ENCODE assay signal across 1 cellular context in the genomic region with DNA sequence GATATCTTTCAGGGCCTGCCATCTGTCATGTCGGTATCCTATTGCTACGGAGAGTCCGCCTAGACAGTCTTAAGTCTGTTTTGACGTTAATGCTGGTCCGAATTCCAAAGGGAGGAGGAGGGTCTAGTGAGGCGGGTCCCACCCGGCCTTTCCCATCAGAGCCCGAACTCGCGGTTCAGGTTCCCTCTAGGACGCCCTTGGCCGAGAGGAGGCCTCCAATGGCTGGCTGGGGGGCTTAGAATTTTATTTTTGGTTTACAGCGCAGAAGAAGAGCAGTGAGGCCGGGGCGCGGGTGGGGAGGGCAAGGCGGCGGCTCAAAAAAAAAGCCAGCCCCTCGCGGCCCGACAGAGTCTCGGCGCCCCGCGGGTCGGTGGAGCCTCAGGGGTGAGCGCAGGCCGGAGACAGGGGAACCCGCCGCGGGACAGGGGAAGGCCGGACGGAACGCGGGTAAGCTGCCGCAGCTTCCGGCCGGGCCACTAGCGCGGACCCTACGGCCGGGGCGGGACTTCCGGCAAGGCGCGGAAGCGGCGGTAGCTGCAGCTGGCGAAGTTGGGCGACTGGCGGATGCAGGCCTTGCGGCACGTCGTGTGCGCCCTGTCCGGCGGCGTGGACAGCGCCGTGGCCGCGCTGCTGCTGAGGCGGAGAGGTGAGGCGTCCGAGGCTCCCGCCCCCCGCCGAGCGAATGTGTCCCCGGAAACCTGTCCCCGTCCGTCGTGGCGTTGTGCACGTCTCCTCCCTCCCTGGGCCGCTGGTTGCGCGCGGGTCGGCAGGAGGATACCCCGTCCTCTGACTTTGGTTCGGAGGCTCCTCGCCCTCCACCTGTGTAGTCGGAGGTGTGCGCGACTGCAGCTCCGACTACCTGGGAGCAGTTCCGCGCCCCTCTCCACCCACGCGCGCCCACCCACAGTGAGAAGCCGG.
TF ChIP-seq lines count a peak whose summit lies in the region.

A gene with protein sequence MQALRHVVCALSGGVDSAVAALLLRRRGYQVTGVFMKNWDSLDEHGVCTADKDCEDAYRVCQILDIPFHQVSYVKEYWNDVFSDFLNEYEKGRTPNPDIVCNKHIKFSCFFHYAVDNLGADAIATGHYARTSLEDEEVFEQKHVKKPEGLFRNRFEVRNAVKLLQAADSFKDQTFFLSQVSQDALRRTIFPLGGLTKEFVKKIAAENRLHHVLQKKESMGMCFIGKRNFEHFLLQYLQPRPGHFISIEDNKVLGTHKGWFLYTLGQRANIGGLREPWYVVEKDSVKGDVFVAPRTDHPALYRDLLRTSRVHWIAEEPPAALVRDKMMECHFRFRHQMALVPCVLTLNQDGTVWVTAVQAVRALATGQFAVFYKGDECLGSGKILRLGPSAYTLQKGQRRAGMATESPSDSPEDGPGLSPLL (plus strand): TSS at position 514 of the 918 bp plus-strand sequence. CDS start 51 bp downstream, at position 565.

TF ChIP-seq in GM12878, 131 proteins besides CTCF, POLR2A, EP300 and RAD21 (continued from another document):
- TF ChIP-seq, protein P1, sequence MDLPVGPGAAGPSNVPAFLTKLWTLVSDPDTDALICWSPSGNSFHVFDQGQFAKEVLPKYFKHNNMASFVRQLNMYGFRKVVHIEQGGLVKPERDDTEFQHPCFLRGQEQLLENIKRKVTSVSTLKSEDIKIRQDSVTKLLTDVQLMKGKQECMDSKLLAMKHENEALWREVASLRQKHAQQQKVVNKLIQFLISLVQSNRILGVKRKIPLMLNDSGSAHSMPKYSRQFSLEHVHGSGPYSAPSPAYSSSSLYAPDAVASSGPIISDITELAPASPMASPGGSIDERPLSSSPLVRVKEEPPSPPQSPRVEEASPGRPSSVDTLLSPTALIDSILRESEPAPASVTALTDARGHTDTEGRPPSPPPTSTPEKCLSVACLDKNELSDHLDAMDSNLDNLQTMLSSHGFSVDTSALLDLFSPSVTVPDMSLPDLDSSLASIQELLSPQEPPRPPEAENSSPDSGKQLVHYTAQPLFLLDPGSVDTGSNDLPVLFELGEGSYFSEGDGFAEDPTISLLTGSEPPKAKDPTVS (IDR thresholded peaks at IDR 0.05; ENCODE audit: low read depth, low read length): no peak
- TF ChIP-seq STAT3 (IDR thresholded peaks at IDR 0.05; ENCODE audit: low read depth, low read length): no peak
- no peak for TF ChIP-seq ETV6 (conservative IDR thresholded peaks at IDR 0.05 in 1 of 2, IDR thresholded peaks at IDR 0.05 in 1 of 2; ENCODE audit: borderline replicate concordance in 1 of 2, low read depth in 1 of 2)
- TF ChIP-seq ZNF24 (IDR thresholded peaks at IDR 0.05): peak; percentile 72; the same call in 1 of the 2 replicates
- TF ChIP-seq TBL1XR1 (IDR thresholded peaks at IDR 0.05; ENCODE audit: low read depth, low read length): 0 out of 2 replicates have a peak, but pooled peaks have one; percentile 40
- TF ChIP-seq POU2F2 (IDR thresholded peaks at IDR 0.05; ENCODE audit: borderline replicate concordance, low read depth, low read length): peak; percentile 71; the same call in 2 of the 3 replicates
- no peak for TF ChIP-seq MYC (IDR thresholded peaks at IDR 0.05; ENCODE audit: insufficient read depth, insufficient read length, insufficient replicate concordance, low read length, severe bottlenecking)
- TF ChIP-seq IKZF2 (IDR thresholded peaks at IDR 0.05): no peak
- TF ChIP-seq RBBP5 (conservative IDR thresholded peaks at IDR 0.05): no peak
- TF ChIP-seq, protein P2, sequence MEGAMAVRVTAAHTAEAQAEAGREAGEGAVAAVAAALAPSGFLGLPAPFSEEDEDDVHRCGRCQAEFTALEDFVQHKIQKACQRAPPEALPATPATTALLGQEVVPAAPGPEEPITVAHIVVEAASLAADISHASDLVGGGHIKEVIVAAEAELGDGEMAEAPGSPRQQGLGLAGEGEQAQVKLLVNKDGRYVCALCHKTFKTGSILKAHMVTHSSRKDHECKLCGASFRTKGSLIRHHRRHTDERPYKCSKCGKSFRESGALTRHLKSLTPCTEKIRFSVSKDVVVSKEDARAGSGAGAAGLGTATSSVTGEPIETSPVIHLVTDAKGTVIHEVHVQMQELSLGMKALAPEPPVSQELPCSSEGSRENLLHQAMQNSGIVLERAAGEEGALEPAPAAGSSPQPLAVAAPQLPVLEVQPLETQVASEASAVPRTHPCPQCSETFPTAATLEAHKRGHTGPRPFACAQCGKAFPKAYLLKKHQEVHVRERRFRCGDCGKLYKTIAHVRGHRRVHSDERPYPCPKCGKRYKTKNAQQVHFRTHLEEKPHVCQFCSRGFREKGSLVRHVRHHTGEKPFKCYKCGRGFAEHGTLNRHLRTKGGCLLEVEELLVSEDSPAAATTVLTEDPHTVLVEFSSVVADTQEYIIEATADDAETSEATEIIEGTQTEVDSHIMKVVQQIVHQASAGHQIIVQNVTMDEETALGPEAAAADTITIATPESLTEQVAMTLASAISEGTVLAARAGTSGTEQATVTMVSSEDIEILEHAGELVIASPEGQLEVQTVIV (IDR thresholded peaks at IDR 0.05; ENCODE audit: borderline replicate concordance, partially characterized antibody): peak; percentile 57
- TF ChIP-seq BACH1 (IDR thresholded peaks at IDR 0.05; ENCODE audit: borderline replicate concordance): peak; percentile 64
- TF ChIP-seq SUPT20H (IDR thresholded peaks at IDR 0.05; ENCODE audit: borderline replicate concordance, control insufficient read depth, low read depth, low read length): no peak
- TF ChIP-seq, protein P3, sequence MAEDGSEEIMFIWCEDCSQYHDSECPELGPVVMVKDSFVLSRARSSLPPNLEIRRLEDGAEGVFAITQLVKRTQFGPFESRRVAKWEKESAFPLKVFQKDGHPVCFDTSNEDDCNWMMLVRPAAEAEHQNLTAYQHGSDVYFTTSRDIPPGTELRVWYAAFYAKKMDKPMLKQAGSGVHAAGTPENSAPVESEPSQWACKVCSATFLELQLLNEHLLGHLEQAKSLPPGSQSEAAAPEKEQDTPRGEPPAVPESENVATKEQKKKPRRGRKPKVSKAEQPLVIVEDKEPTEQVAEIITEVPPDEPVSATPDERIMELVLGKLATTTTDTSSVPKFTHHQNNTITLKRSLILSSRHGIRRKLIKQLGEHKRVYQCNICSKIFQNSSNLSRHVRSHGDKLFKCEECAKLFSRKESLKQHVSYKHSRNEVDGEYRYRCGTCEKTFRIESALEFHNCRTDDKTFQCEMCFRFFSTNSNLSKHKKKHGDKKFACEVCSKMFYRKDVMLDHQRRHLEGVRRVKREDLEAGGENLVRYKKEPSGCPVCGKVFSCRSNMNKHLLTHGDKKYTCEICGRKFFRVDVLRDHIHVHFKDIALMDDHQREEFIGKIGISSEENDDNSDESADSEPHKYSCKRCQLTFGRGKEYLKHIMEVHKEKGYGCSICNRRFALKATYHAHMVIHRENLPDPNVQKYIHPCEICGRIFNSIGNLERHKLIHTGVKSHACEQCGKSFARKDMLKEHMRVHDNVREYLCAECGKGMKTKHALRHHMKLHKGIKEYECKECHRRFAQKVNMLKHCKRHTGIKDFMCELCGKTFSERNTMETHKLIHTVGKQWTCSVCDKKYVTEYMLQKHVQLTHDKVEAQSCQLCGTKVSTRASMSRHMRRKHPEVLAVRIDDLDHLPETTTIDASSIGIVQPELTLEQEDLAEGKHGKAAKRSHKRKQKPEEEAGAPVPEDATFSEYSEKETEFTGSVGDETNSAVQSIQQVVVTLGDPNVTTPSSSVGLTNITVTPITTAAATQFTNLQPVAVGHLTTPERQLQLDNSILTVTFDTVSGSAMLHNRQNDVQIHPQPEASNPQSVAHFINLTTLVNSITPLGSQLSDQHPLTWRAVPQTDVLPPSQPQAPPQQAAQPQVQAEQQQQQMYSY (CRISPR knock-in tag; IDR thresholded peaks at IDR 0.05): no peak
- TF ChIP-seq SPI1 (IDR thresholded peaks at IDR 0.05; ENCODE audit: borderline replicate concordance, insufficient read depth, low read depth, low read length): no peak
- peak; percentile 58; the same call in 1 of the 2 replicates for TF ChIP-seq CBX5 (IDR thresholded peaks at IDR 0.05; ENCODE audit: low read depth)
- 0 out of 2 replicates have a peak, but pooled peaks have one; percentile 26 for TF ChIP-seq ZNF207 (IDR thresholded peaks at IDR 0.05; ENCODE audit: borderline replicate concordance)
- TF ChIP-seq SIX5 (IDR thresholded peaks at IDR 0.05; ENCODE audit: low read depth, low read length, severe bottlenecking): peak; percentile 66
- peak; percentile 75 for TF ChIP-seq DPF2 (IDR thresholded peaks at IDR 0.05)
- TF ChIP-seq YY1 (IDR thresholded peaks at IDR 0.05; ENCODE audit: low read depth, low read length): peak; percentile 82
- peak; percentile 83 for TF ChIP-seq HCFC1 (IDR thresholded peaks at IDR 0.05; ENCODE audit: low read length)
- TF ChIP-seq, protein P4, sequence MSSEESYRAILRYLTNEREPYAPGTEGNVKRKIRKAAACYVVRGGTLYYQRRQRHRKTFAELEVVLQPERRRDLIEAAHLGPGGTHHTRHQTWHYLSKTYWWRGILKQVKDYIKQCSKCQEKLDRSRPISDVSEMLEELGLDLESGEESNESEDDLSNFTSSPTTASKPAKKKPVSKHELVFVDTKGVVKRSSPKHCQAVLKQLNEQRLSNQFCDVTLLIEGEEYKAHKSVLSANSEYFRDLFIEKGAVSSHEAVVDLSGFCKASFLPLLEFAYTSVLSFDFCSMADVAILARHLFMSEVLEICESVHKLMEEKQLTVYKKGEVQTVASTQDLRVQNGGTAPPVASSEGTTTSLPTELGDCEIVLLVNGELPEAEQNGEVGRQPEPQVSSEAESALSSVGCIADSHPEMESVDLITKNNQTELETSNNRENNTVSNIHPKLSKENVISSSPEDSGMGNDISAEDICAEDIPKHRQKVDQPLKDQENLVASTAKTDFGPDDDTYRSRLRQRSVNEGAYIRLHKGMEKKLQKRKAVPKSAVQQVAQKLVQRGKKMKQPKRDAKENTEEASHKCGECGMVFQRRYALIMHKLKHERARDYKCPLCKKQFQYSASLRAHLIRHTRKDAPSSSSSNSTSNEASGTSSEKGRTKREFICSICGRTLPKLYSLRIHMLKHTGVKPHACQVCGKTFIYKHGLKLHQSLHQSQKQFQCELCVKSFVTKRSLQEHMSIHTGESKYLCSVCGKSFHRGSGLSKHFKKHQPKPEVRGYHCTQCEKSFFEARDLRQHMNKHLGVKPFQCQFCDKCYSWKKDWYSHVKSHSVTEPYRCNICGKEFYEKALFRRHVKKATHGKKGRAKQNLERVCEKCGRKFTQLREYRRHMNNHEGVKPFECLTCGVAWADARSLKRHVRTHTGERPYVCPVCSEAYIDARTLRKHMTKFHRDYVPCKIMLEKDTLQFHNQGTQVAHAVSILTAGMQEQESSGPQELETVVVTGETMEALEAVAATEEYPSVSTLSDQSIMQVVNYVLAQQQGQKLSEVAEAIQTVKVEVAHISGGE (CRISPR knock-in tag; IDR thresholded peaks at IDR 0.05): peak; percentile 91
- TF ChIP-seq, protein P5, sequence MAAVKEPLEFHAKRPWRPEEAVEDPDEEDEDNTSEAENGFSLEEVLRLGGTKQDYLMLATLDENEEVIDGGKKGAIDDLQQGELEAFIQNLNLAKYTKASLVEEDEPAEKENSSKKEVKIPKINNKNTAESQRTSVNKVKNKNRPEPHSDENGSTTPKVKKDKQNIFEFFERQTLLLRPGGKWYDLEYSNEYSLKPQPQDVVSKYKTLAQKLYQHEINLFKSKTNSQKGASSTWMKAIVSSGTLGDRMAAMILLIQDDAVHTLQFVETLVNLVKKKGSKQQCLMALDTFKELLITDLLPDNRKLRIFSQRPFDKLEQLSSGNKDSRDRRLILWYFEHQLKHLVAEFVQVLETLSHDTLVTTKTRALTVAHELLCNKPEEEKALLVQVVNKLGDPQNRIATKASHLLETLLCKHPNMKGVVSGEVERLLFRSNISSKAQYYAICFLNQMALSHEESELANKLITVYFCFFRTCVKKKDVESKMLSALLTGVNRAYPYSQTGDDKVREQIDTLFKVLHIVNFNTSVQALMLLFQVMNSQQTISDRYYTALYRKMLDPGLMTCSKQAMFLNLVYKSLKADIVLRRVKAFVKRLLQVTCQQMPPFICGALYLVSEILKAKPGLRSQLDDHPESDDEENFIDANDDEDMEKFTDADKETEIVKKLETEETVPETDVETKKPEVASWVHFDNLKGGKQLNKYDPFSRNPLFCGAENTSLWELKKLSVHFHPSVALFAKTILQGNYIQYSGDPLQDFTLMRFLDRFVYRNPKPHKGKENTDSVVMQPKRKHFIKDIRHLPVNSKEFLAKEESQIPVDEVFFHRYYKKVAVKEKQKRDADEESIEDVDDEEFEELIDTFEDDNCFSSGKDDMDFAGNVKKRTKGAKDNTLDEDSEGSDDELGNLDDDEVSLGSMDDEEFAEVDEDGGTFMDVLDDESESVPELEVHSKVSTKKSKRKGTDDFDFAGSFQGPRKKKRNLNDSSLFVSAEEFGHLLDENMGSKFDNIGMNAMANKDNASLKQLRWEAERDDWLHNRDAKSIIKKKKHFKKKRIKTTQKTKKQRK (IDR thresholded peaks at IDR 0.05; ENCODE audit: low read depth, low read length): no peak
